ENCODE assay signal across 8 cellular contexts in genomic region chr5:431001-431710, GRCh38. TPM values are rescaled to one million over a fixed set of nuclear protein-coding genes. Genes with fewer than 3 reads are reported as not detected.
DNase-seq lines count a peak whose midpoint lies in the region; ATAC-seq and TF ChIP-seq lines count a peak whose summit lies in the region.

No MANE protein-coding gene starts in this region.

- peak; percentile 55 for ATAC-seq in GM19467 (IDR thresholded peaks at IDR 0.05; ENCODE audit: unreplicated experiment)

- no peaks in the 10 kb centered on the region for H3K9me3 Mint-ChIP-seq in mesothelial cell of epicardium

- H3K27ac Mint-ChIP-seq in mesothelial cell of epicardium = no peak overlapping the region

- H3K36me3 ChIP-seq in prostate gland = no peaks in the 10 kb centered on the region

- no peak overlapping the region for H3K27ac ChIP-seq in prostate gland

- H3K9me3 ChIP-seq in prostate gland = no peaks in the 10 kb centered on the region

- WGBS in prostate gland = 56% methylated on average over 17 of the region's 18 CpGs

- no peak overlapping the region for H3K4me3 ChIP-seq in prostate gland

- DNase-seq in DMS 273 (lab: John Stamatoyannopoulos, UW; ENCODE audit: unreplicated experiment) (peak; percentile 79), UCSD-AML1 (lab: John Stamatoyannopoulos, UW; ENCODE audit: unreplicated experiment) (peak; percentile 48), dermis blood vessel endothelial cell (peak; percentile 81), mesothelial cell of epicardium (ENCODE audit: low spot score in 2 of 2, unreplicated experiment in 2 of 2) (peak in 1 of 2 experiments; percentile 81), prostate gland (ENCODE audit: low spot score) (no peak), pons (ENCODE audit: low spot score) (no peak)

- H3K36me3 Mint-ChIP-seq in mesothelial cell of epicardium = peaks cover 10% of the 10 kb centered on the region

- H3K4me1 Mint-ChIP-seq in mesothelial cell of epicardium = peaks cover 7% of the 10 kb centered on the region

- peak; percentile 75 for TF ChIP-seq RAD21 in Ishikawa (IDR thresholded peaks at IDR 0.05; ENCODE audit: low read depth)

- peak; percentile 87 for TF ChIP-seq CTCF in mesothelial cell of epicardium (IDR thresholded peaks at IDR 0.05; ENCODE audit: unreplicated experiment)
- peak in 2 of 4 experiments; percentile 30 to 39 for TF ChIP-seq CTCF in prostate gland (IDR thresholded peaks at IDR 0.05)

- H3K27me3 Mint-ChIP-seq in mesothelial cell of epicardium (ENCODE audit: low read depth) = peaks cover 3% of the 10 kb centered on the region

- TF ChIP-seq EP300 in Ishikawa (IDR thresholded peaks at IDR 0.05; ENCODE audit: borderline replicate concordance) = no peak

- intact Hi-C loops in prostate gland (cut with DNase I) = no loop called here

- H3K4me3 Mint-ChIP-seq in mesothelial cell of epicardium = no peak overlapping the region

- H3K4me1 ChIP-seq in prostate gland (replicated peaks) = no peaks in the 10 kb centered on the region

- no peaks in the 10 kb centered on the region for H3K27me3 ChIP-seq in prostate gland (replicated peaks; ENCODE audit: insufficient read depth)

- TF ChIP-seq POLR2A in prostate gland (IDR thresholded peaks at IDR 0.05) = no peak

TF ChIP-seq in Ishikawa, 13 proteins besides CTCF, POLR2A, EP300 and RAD21:
- TF ChIP-seq TCF12 (IDR thresholded peaks at IDR 0.05; ENCODE audit: low read depth) (no peak), MAX (IDR thresholded peaks at IDR 0.05) (0 out of 2 replicates have a peak, but pooled peaks have one; percentile 60)

RNA-seq across cellular contexts. Expression of gene EXOC3, which starts 11.8 kb away (rescaled TPM):
- total RNA-seq in dermis blood vessel endothelial cell (44.3 and 52.1 TPM in 2 replicates), mesothelial cell of epicardium (70.4 to 73.5 TPM (median 71.2 TPM) in 3 replicates), prostate gland (10 to 100 TPM; 44.3 to 79.7 TPM)

Comparison
In these comparisons a context has a peak if more than half of its experiments do, and no peak if none do; other contexts are left out.
1. DNase-seq: peak in DMS 273 (single experiment), UCSD-AML1 (single experiment) and dermis blood vessel endothelial cell (single experiment); none in prostate gland (single experiment) and pons (single experiment).